In genomic region chr2:196097864-196098660, GRCh38 we compare ENCODE assay signal across 25 cellular contexts. TPM values are rescaled to one million over a fixed set of nuclear protein-coding genes. Genes with fewer than 3 reads are reported as not detected.
A peak's percentile ranks its signal among the peaks of the same experiment; 100 is the strongest.
DNase-seq lines count a peak whose midpoint lies in the region; ATAC-seq, FAIRE-seq and TF ChIP-seq lines count a peak whose summit lies in the region.
"Had no signal": no experiment of that assay in that cellular context is flagged by ENCODE, and none has a peak within 500 bp of the region (broad histone marks: within the 10 kb centered on the region; RNA-seq: fewer than 3 reads in every experiment).

No MANE protein-coding gene starts in this region.

- H3K27me3 Mint-ChIP-seq in stimulated activated naive B cell treated with anti-CD40 and anti-IgM and Interleukin-4, amounts not matched to agents 10 μg/mL and 1 μg/mL and 100 μg/mL, for 72 hours = no peaks in the 10 kb centered on the region
- H3K27me3 Mint-ChIP-seq: T-cell had no signal

- no peak for FAIRE-seq in HepG2 (lab: Jason Lieb, UNC)
- no peak for FAIRE-seq in GM12878 (lab: Jason Lieb, UNC)

- no peak for ATAC-seq in HepG2
- ATAC-seq in right lobe of liver = no peak
- no peak for ATAC-seq in GM12878
- ATAC-seq in stimulated activated naive B cell treated with anti-CD40 and anti-IgM and Interleukin-4, amounts not matched to agents 10 μg/mL and 1 μg/mL and 100 μg/mL, for 72 hours (replicated peaks) = no peak
- ATAC-seq: Panc1, T-cell had no signal

- H3K27ac ChIP-seq in HepG2 (ENCODE audit: extremely low read length, insufficient read depth, low read length) (no peak overlapping the region), right lobe of liver (no peak overlapping the region), HUES48 (ENCODE audit: low read depth, low read length) (peak overlapping the region; percentile 93), GM12878 (ENCODE audit: control insufficient read depth, insufficient read depth) (no peak overlapping the region), GM23248 (no peak overlapping the region), Karpas-422 (ENCODE audit: low read length) (no peak overlapping the region)
- H3K27ac ChIP-seq: 22Rv1, KMS-11, RWPE1 had no signal

- TF ChIP-seq POLR2A in HepG2 (IDR thresholded peaks at IDR 0.05; ENCODE audit: insufficient read depth in 1 of 2, low read depth in 2 of 2, low read length in 2 of 2) (no peak), right lobe of liver (IDR thresholded peaks at IDR 0.05) (no peak), GM12878 (IDR thresholded peaks at IDR 0.05; ENCODE audit: low read depth, low read length) (no peak)

- H3K36me3 ChIP-seq in HepG2 (replicated peaks in 1 of 2; ENCODE audit: control insufficient read depth in 1 of 2, insufficient read depth in 2 of 2, low read length in 2 of 2) (no peaks in the 10 kb centered on the region), right lobe of liver (no peaks in the 10 kb centered on the region), HUES48 (ENCODE audit: control insufficient read depth, insufficient read depth, low read length) (no peaks in the 10 kb centered on the region), GM12878 (ENCODE audit: control insufficient read depth in 2 of 2, insufficient read depth in 2 of 2, low read length in 1 of 2) (no peaks in the 10 kb centered on the region), GM23248 (ENCODE audit: low read depth) (no peaks in the 10 kb centered on the region), Karpas-422 (ENCODE audit: insufficient read depth, low read length) (no peaks in the 10 kb centered on the region)
- H3K36me3 ChIP-seq: HAP-1 had no signal

- H3K79me2 ChIP-seq in HepG2 (ENCODE audit: insufficient read depth, low read length) (no peaks in the 10 kb centered on the region), GM12878 (ENCODE audit: control insufficient read depth, insufficient read depth, low read length) (no peaks in the 10 kb centered on the region), GM23248 (ENCODE audit: insufficient read depth) (no peaks in the 10 kb centered on the region), Karpas-422 (ENCODE audit: low read length) (no peaks in the 10 kb centered on the region)

- H3K9me2 ChIP-seq in GM23248 (ENCODE audit: insufficient read depth) (no peaks in the 10 kb centered on the region), Karpas-422 (replicated peaks; ENCODE audit: insufficient read depth, low read length) (no peaks in the 10 kb centered on the region)

- no peaks in the 10 kb centered on the region for H4K20me1 ChIP-seq in HepG2 (ENCODE audit: insufficient read depth, low read length)
- no peaks in the 10 kb centered on the region for H4K20me1 ChIP-seq in GM12878 (ENCODE audit: control insufficient read depth, insufficient read depth)
- H4K20me1 ChIP-seq in GM23248 (ENCODE audit: insufficient read depth) = no peaks in the 10 kb centered on the region
- H4K20me1 ChIP-seq in Karpas-422 (ENCODE audit: insufficient read depth, low read depth, low read length) = no peaks in the 10 kb centered on the region

- H3K4me2 ChIP-seq in HepG2 (ENCODE audit: low read depth, low read length) = no peak overlapping the region
- H3K4me2 ChIP-seq in GM12878 (ENCODE audit: control insufficient read depth, insufficient read depth) = no peak overlapping the region
- no peak overlapping the region for H3K4me2 ChIP-seq in GM23248 (ENCODE audit: unreplicated experiment)
- H3K4me2 ChIP-seq in Karpas-422 (ENCODE audit: low read depth, low read length, poor library complexity, severe bottlenecking) = no peak overlapping the region
- H3K4me2 ChIP-seq: KMS-11 had no signal

- TF ChIP-seq CTCF in HepG2 (CRISPR knock-in tag; IDR thresholded peaks at IDR 0.05) = no peak
- no peak for TF ChIP-seq CTCF in right lobe of liver (IDR thresholded peaks at IDR 0.05)
- no peak for TF ChIP-seq CTCF in GM12878 (IDR thresholded peaks at IDR 0.05 in 2 of 3, conservative IDR thresholded peaks at IDR 0.05 in 1 of 3; ENCODE audit: control insufficient read depth in 2 of 3, extremely low read depth in 1 of 3, insufficient read depth in 1 of 3, low read depth in 3 of 3, low read length in 3 of 3)

- H3K4me3 ChIP-seq in HepG2 (replicated peaks in 1 of 3; ENCODE audit: insufficient read depth in 1 of 3, low read depth in 2 of 3, low read length in 3 of 3) = no peak overlapping the region
- no peak overlapping the region for H3K4me3 ChIP-seq in right lobe of liver
- no peak overlapping the region for H3K4me3 ChIP-seq in HUES48 (ENCODE audit: low read depth, low read length)
- H3K4me3 ChIP-seq in GM12878 = no peak overlapping the region
- no peak overlapping the region for H3K4me3 ChIP-seq in GM23248
- H3K4me3 ChIP-seq in Karpas-422 (ENCODE audit: low read length) = no peak overlapping the region
- H3K4me3 ChIP-seq: HAP-1 had no signal

- in situ Hi-C loops in HepG2 (cut with HindIII; ENCODE audit: extremely low pct_ligation_motif_present, low pct_unique_long_range_greater_than_20kb) = no loop called here
- in situ Hi-C loops in GM12878 (cut with MboI) = no loop called here
- in situ Hi-C loops in GM23248 (cut with MboI) = no loop called here

- H3K9me3 Mint-ChIP-seq in stimulated activated naive B cell treated with anti-CD40 and anti-IgM and Interleukin-4, amounts not matched to agents 10 μg/mL and 1 μg/mL and 100 μg/mL, for 72 hours = peaks cover 0 to 16% of the 10 kb centered on the region in 2 donors

- peaks cover 11% of the 10 kb centered on the region; the same call in 1 of the 2 replicates for H3F3A ChIP-seq in GM23248 (ENCODE audit: insufficient read depth)

- DNase-seq in HepG2 (ENCODE audit: low spot score) = no peak
- no peak for DNase-seq in right lobe of liver
- DNase-seq in GM12878 (ENCODE audit: low read depth, low spot score) = no peak
- no peak for DNase-seq in stimulated activated naive B cell treated with anti-CD40 and anti-IgM and Interleukin-4, amounts not matched to agents 10 μg/mL and 1 μg/mL and 100 μg/mL, for 72 hours
- no peak for DNase-seq in OCI-M1 (lab: John Stamatoyannopoulos, UW)
- no peak for DNase-seq in GM23248
- no peak for DNase-seq in Karpas-422
- DNase-seq: ACHN, DMS153, DND-41, HFFc6, NCI-H1092, NCI-H1417 treated with DMSO at 0.1 percent for 48 hours, NCI-H1694 treated with DMSO at 0.1 percent for 48 hours, NCI-H2081, NCI-H2227 treated with DMSO at 0.1 percent for 48 hours, NCI-H748 treated with DMSO at 0.1 percent for 48 hours, SHP77, T-cell had no signal

- POLR2A ChIA-PET in HepG2 (lab: Yijun Ruan, JAX) = no interaction called here
- POLR2A ChIA-PET in GM12878 (lab: Charles Lee) = interaction anchor here (0.5 to 1.8 kb wide), 4 partner anchors 10 to 379 kb away, joined by 3 to 9 read pairs (median 4); no protein-coding TSS in a partner anchor

- 4% methylated on average over 6 of the region's 6 CpGs for WGBS in HepG2 (ENCODE audit: low lambda C conversion rate)
- WGBS in right lobe of liver (ENCODE audit: insufficient coverage, low coverage, low lambda C conversion rate, missing lambda C conversion rate) = 57% methylated on average over 6 of the region's 6 CpGs
- WGBS in GM12878 (ENCODE audit: insufficient coverage, insufficient replicate concordance, low lambda C conversion rate, missing lambda C conversion rate) = 42% methylated on average over 6 of the region's 6 CpGs
- 81 to 88% methylated on average over 6 of the region's 6 CpGs for whole genome bisulfite sequencing in GM23248 (ENCODE audit: low coverage in 1 of 2, low lambda C conversion rate in 2 of 2, missing lambda C conversion rate in 2 of 2), 2 experiments

- intact Hi-C loops in HepG2 (cut with micrococcal nuclease; ENCODE audit: unreplicated experiment) (no loop called here), right lobe of liver (cut with DNase I) (no loop called here), GM12878 (cut with micrococcal nuclease; ENCODE audit: unreplicated experiment) (no loop called here)

- CTCF ChIA-PET in HepG2 (lab: Yijun Ruan, JAX; ENCODE audit: low intra/inter-chr PET ratio, low total read pairs) = no interaction called here
- CTCF ChIA-PET in GM12878 (lab: Yijun Ruan, JAX) = interaction anchor here (0.7 to 3.5 kb wide), 7 partner anchors 9 to 238 kb away, joined by 3 to 30 read pairs (median 4); partner anchors contain the start of gene DNAH7

- H3K4me1 ChIP-seq in HepG2 (ENCODE audit: insufficient read depth, low read length) (no peaks in the 10 kb centered on the region), right lobe of liver (no peaks in the 10 kb centered on the region), HUES48 (ENCODE audit: control insufficient read depth, insufficient read depth, low read length) (peaks cover 33% of the 10 kb centered on the region), GM12878 (ENCODE audit: control insufficient read depth, insufficient read depth, low read length) (peaks cover 24% of the 10 kb centered on the region), GM23248 (ENCODE audit: insufficient read depth) (peaks cover 12% of the 10 kb centered on the region), Karpas-422 (ENCODE audit: low read length) (peaks cover 33% of the 10 kb centered on the region)

- RAD21 ChIA-PET in GM12878 (lab: Charles Lee; ENCODE audit: unreplicated experiment) = interaction anchor here (0.5 to 7.7 kb wide), 5 partner anchors 14 to 76 kb away, joined by 3 to 126 read pairs (median 3); partner anchors contain the start of gene DNAH7

- H3K9ac ChIP-seq in HepG2 (ENCODE audit: insufficient read depth, low read depth, low read length) = no peak overlapping the region
- no peak overlapping the region for H3K9ac ChIP-seq in HUES48 (ENCODE audit: low read depth, low read length)
- no peak overlapping the region for H3K9ac ChIP-seq in GM12878 (ENCODE audit: control insufficient read depth, insufficient read depth, low read length)
- no peak overlapping the region for H3K9ac ChIP-seq in GM23248
- no peak overlapping the region for H3K9ac ChIP-seq in Karpas-422 (ENCODE audit: low read length)
- H3K9ac ChIP-seq: KMS-11 had no signal

- H2AFZ ChIP-seq in HepG2 (ENCODE audit: low read length) (no peak overlapping the region), GM12878 (ENCODE audit: control insufficient read depth, low read depth, low read length) (no peak overlapping the region), GM23248 (no peak overlapping the region), Karpas-422 (ENCODE audit: low read length) (no peak overlapping the region)

- no peaks in the 10 kb centered on the region for H3K27me3 ChIP-seq in HepG2 (ENCODE audit: control insufficient read depth in 1 of 2, insufficient read depth in 2 of 2, low read length in 2 of 2)
- H3K27me3 ChIP-seq in right lobe of liver = no peaks in the 10 kb centered on the region
- no peaks in the 10 kb centered on the region for H3K27me3 ChIP-seq in HUES48 (ENCODE audit: control insufficient read depth, insufficient read depth, low read length)
- no peaks in the 10 kb centered on the region for H3K27me3 ChIP-seq in GM12878 (replicated peaks in 1 of 2; ENCODE audit: control insufficient read depth in 2 of 2, insufficient read depth in 2 of 2, low read length in 1 of 2)
- H3K27me3 ChIP-seq in GM23248 (replicated peaks; ENCODE audit: insufficient read depth) = no peaks in the 10 kb centered on the region
- no peaks in the 10 kb centered on the region for H3K27me3 ChIP-seq in Karpas-422 (ENCODE audit: low read length)

- no peak overlapping the region for H3K4me3 Mint-ChIP-seq in stimulated activated naive B cell treated with anti-CD40 and anti-IgM and Interleukin-4, amounts not matched to agents 10 μg/mL and 1 μg/mL and 100 μg/mL, for 72 hours
- H3K4me3 Mint-ChIP-seq: HFFc6, T-cell had no signal

- H3K27ac Mint-ChIP-seq in stimulated activated naive B cell treated with anti-CD40 and anti-IgM and Interleukin-4, amounts not matched to agents 10 μg/mL and 1 μg/mL and 100 μg/mL, for 72 hours = peak overlapping the region; percentile 20
- H3K27ac Mint-ChIP-seq: HFFc6, T-cell had no signal

- TF ChIP-seq EP300 in HepG2 (IDR thresholded peaks at IDR 0.05; ENCODE audit: low read depth in 2 of 2, low read length in 2 of 2) = no peak
- TF ChIP-seq EP300 in HepG2 (CRISPR knock-in tag; IDR thresholded peaks at IDR 0.05; ENCODE audit: borderline replicate concordance) = no peak
- no peak for TF ChIP-seq EP300 in GM12878 (IDR thresholded peaks at IDR 0.05; ENCODE audit: borderline replicate concordance in 1 of 2, control insufficient read depth in 1 of 2, low read depth in 2 of 2, low read length in 2 of 2)

- H3K9me3 ChIP-seq in HepG2 (ENCODE audit: low read length) (no peaks in the 10 kb centered on the region), right lobe of liver (no peaks in the 10 kb centered on the region), HUES48 (ENCODE audit: control insufficient read depth, insufficient read depth, low read length) (no peaks in the 10 kb centered on the region), GM12878 (replicated peaks; ENCODE audit: control insufficient read depth, insufficient read depth, low read length) (no peaks in the 10 kb centered on the region), GM23248 (ENCODE audit: low read depth) (no peaks in the 10 kb centered on the region), Karpas-422 (ENCODE audit: low read length) (no peaks in the 10 kb centered on the region)
- H3K9me3 ChIP-seq: HAP-1 had no signal

- H3K4me1 Mint-ChIP-seq in stimulated activated naive B cell treated with anti-CD40 and anti-IgM and Interleukin-4, amounts not matched to agents 10 μg/mL and 1 μg/mL and 100 μg/mL, for 72 hours = peaks cover 40 to 52% of the 10 kb centered on the region in 2 donors

- H3K36me3 Mint-ChIP-seq in stimulated activated naive B cell treated with anti-CD40 and anti-IgM and Interleukin-4, amounts not matched to agents 10 μg/mL and 1 μg/mL and 100 μg/mL, for 72 hours = peaks cover 20 to 24% of the 10 kb centered on the region in 2 donors
- H3K36me3 Mint-ChIP-seq: T-cell had no signal

- TF ChIP-seq RAD21 in HepG2 (CRISPR knock-in tag; IDR thresholded peaks at IDR 0.05) (no peak), GM12878 (IDR thresholded peaks at IDR 0.05; ENCODE audit: insufficient read depth, low read depth, low read length) (no peak)

- SMC1A ChIA-PET in GM12878 (lab: Charles Lee; ENCODE audit: uncharacterized antibody, unreplicated experiment) = interaction anchor here (0.6 to 9.2 kb wide), 16 partner anchors 11 to 504 kb away, joined by 3 to 147 read pairs (median 3); no protein-coding TSS in a partner anchor

- BruUV-seq in HepG2 (replicated peaks; lab: Mats Ljungman, UMichigan) = no TSS peak
- BruUV-seq in GM12878 (replicated peaks; lab: Mats Ljungman, UMichigan) = no TSS peak

RNA-seq across cellular contexts. Expression of gene DNAH7, which starts 29.4 kb away (rescaled TPM):
- total RNA-seq in HepG2 (2016; rRNA removed; fragmentation: Illumina TruSeq; extraction: Trizol) (0.07 and 0.09 TPM in 2 replicates), right lobe of liver (under 1 TPM; 0.12 to 0.35 (median 0.26) TPM), GM12878 (2014; rRNA removed) (0.06 and 0.38 TPM in 2 replicates), GM12878 (2014; rRNA removed; fragmentation: Illumina TruSeq; extraction: Trizol) (0.05 and 0.09 TPM in 2 replicates), GM12878 (2021) (0.19 and 0.31 TPM in 2 replicates)
- not detected in 2 replicates for total RNA-seq in HepG2 (2016; cell fraction: cytosol; rRNA removed; fragmentation: Illumina TruSeq; extraction: Trizol; ENCODE audit: low read depth)
- total RNA-seq in HepG2 (2016; cell fraction: insoluble cytoplasmic fraction; rRNA removed; fragmentation: Illumina TruSeq; extraction: Trizol) = 0.15 TPM in 1 of 2 replicates, not detected in the other
- not detected in 2 replicates for total RNA-seq in HepG2 (2016; cell fraction: membrane; rRNA removed; fragmentation: Illumina TruSeq; extraction: Trizol)
- 0.12 and 0.25 TPM in 2 replicates for total RNA-seq in HepG2 (2016; cell fraction: nucleus; rRNA removed; fragmentation: Illumina TruSeq; extraction: Trizol)
- polyA plus RNA-seq in HepG2 (2011; rRNA removed) (not detected in 2 replicates), GM12878 (2011; rRNA removed) (0.45 and 0.75 TPM in 2 replicates), GM12878 (2014; fragmentation: Illumina TruSeq; extraction: Trizol) (0.14 and 0.18 TPM in 2 replicates), GM12878 (2014; fragmentation: Nextera tagmentation; extraction: Ambion mirVana) (under 1 TPM; 0.05 to 0.14 TPM), GM12878 (2014; rRNA removed) (0.05 and 0.61 TPM in 2 replicates), GM12878 (2016; fragmentation: Nextera tagmentation; extraction: Ambion mirVana) (under 1 TPM; 0.08 to 0.17 TPM), GM23248 (2016; fragmentation: Nextera tagmentation; extraction: Ambion mirVana) (0.29 and 0.40 TPM in 2 replicates)
- not detected in 2 replicates for polyA plus RNA-seq in HepG2 (2011; cell fraction: cytosol; rRNA removed)
- not detected in 2 replicates for polyA plus RNA-seq in HepG2 (2011; cell fraction: nucleus; rRNA removed)
- not detected in 2 replicates for polyA plus RNA-seq in HepG2 (2012)
- polyA plus RNA-seq in HepG2 (2016; cell fraction: cytosol; fragmentation: Illumina TruSeq; extraction: Trizol; ENCODE audit: low read depth) = not detected in 2 replicates
- not detected in 2 replicates for polyA plus RNA-seq in HepG2 (2016; cell fraction: insoluble cytoplasmic fraction; fragmentation: Illumina TruSeq; extraction: Trizol; ENCODE audit: low read depth)
- polyA plus RNA-seq in HepG2 (2016; cell fraction: membrane; fragmentation: Illumina TruSeq; extraction: Trizol; ENCODE audit: low read depth) = not detected in 2 replicates
- 0.11 and 0.85 TPM in 2 replicates for polyA plus RNA-seq in HepG2 (2016; cell fraction: nucleus; fragmentation: Illumina TruSeq; extraction: Trizol; ENCODE audit: insufficient read depth, low read depth)
- polyA minus RNA-seq in HepG2 (2011; rRNA and poly(A)+ RNA removed; ENCODE audit: low replicate concordance) = 0.07 TPM in 1 of 2 replicates, not detected in the other
- polyA minus RNA-seq in HepG2 (2011; cell fraction: cytosol; rRNA and poly(A)+ RNA removed) = not detected in 2 replicates
- 0.25 and 0.26 TPM in 2 replicates for polyA minus RNA-seq in HepG2 (2011; cell fraction: nucleus; rRNA and poly(A)+ RNA removed)
- total RNA-seq in GM12878 (2013; cell fraction: nucleolus; rRNA removed) = 3.0 and 3.5 TPM in 2 replicates
- not detected for polyA plus RNA-seq in GM12878 (2011; ENCODE audit: low read depth)
- 0.13 and 0.22 TPM in 2 replicates for polyA plus RNA-seq in GM12878 (2011; cell fraction: cytosol; rRNA removed)
- polyA plus RNA-seq in GM12878 (2011; cell fraction: nucleus; rRNA removed) = 0.63 TPM in 2 replicates
- 0.08 and 0.11 TPM in 2 replicates for polyA plus RNA-seq in GM12878 (2012)
- 0.82 and 1.0 TPM in 2 replicates for polyA minus RNA-seq in GM12878 (2011; rRNA and poly(A)+ RNA removed)
- polyA minus RNA-seq in GM12878 (2011; cell fraction: cytosol; rRNA and poly(A)+ RNA removed) = 0.52 TPM in 1 of 2 replicates, not detected in the other
- 1.3 and 1.8 TPM in 2 replicates for polyA minus RNA-seq in GM12878 (2011; cell fraction: nucleus; rRNA and poly(A)+ RNA removed)
- total RNA-seq in GM23248 (2014; rRNA removed; shearing (Covaris generic)) = 0.43 and 0.89 TPM in 2 replicates
- 0.14 and 0.82 TPM in 2 replicates for total RNA-seq in Karpas-422 (2014; rRNA removed; shearing (Covaris generic); ENCODE audit: low replicate concordance)
